20 cellular contexts compared by ENCODE assay signal in genomic region chr11:101008961-101009684, GRCh38.
DNase-seq lines count a peak whose midpoint lies in the region; ATAC-seq, FAIRE-seq and TF ChIP-seq lines count a peak whose summit lies in the region.
"Had no signal": no experiment of that assay in that cellular context is flagged by ENCODE, and none has a peak within 500 bp of the region (broad histone marks: within the 10 kb centered on the region; RNA-seq: fewer than 3 reads in every experiment).

No MANE protein-coding gene starts in this region.

- H3K4me1 Mint-ChIP-seq in memory B cell, result peaks cover 20% of the 10 kb centered on the region
- H3K4me1 Mint-ChIP-seq in activated CD4-positive, alpha-beta memory T cell treated with anti-CD3 and anti-CD28 coated beads, Interleukin-2, amount 10 ng/mL, durations not matched to agents 7 days and 5 days, result no peaks in the 10 kb centered on the region

- POLR2A ChIA-PET in activated CD4-positive, alpha-beta memory T cell treated with anti-CD3 and anti-CD28 coated beads, Interleukin-2, amount 10 ng/mL, durations not matched to agents 7 days and 5 days (lab: Charles Lee), result no interaction called here

- H3K27ac Mint-ChIP-seq in memory B cell, result peak overlapping the region; percentile 94
- no peak overlapping the region for H3K27ac Mint-ChIP-seq in activated CD4-positive, alpha-beta memory T cell treated with anti-CD3 and anti-CD28 coated beads, Interleukin-2, amount 10 ng/mL, durations not matched to agents 7 days and 5 days
- H3K27ac Mint-ChIP-seq: T-helper 1 cell treated with Interleukin-12 subunit alpha and Interleukin-12 subunit beta and Interleukin-4 antibody, amounts not matched to agents 30 μg/mL and 1 μg/mL, for 36 hours had no signal

- TF ChIP-seq POLR2A in GM12891 (IDR thresholded peaks at IDR 0.05; ENCODE audit: low read depth, low read length), result no peak

- ATAC-seq in memory B cell (ENCODE audit: low read depth) (peak; percentile 93), GM18498 (IDR thresholded peaks at IDR 0.05; ENCODE audit: unreplicated experiment) (no peak), GM21619 (IDR thresholded peaks at IDR 0.05; ENCODE audit: unreplicated experiment) (no peak), GM18519 (IDR thresholded peaks at IDR 0.05; ENCODE audit: low FRiP score, unreplicated experiment) (no peak)
- ATAC-seq: A549, SK-N-SH treated with all-trans-retinoic acid at 6 μM for 48 hours had no signal

- CTCF ChIA-PET in activated CD4-positive, alpha-beta memory T cell treated with anti-CD3 and anti-CD28 coated beads, Interleukin-2, amount 10 ng/mL, durations not matched to agents 7 days and 5 days (lab: Charles Lee), result no interaction called here

- no peaks in the 10 kb centered on the region for H3K27me3 Mint-ChIP-seq in memory B cell
- H3K27me3 Mint-ChIP-seq in activated CD4-positive, alpha-beta memory T cell treated with anti-CD3 and anti-CD28 coated beads, Interleukin-2, amount 10 ng/mL, durations not matched to agents 7 days and 5 days, result no peaks in the 10 kb centered on the region

- H3K36me3 Mint-ChIP-seq in memory B cell, result peaks cover 1% of the 10 kb centered on the region
- no peaks in the 10 kb centered on the region for H3K36me3 Mint-ChIP-seq in activated CD4-positive, alpha-beta memory T cell treated with anti-CD3 and anti-CD28 coated beads, Interleukin-2, amount 10 ng/mL, durations not matched to agents 7 days and 5 days (ENCODE audit: low read depth)

- peak overlapping the region; percentile 72 for H3K4me3 Mint-ChIP-seq in memory B cell
- H3K4me3 Mint-ChIP-seq in activated CD4-positive, alpha-beta memory T cell treated with anti-CD3 and anti-CD28 coated beads, Interleukin-2, amount 10 ng/mL, durations not matched to agents 7 days and 5 days, result no peak overlapping the region
- H3K4me3 Mint-ChIP-seq: T-helper 1 cell treated with Interleukin-12 subunit alpha and Interleukin-12 subunit beta and Interleukin-4 antibody, amounts not matched to agents 30 μg/mL and 1 μg/mL, for 36 hours had no signal

- DNase-seq in GM12891 (ENCODE audit: insufficient read length, low spot score), result no peak
- DNase-seq in NAMALWA (ENCODE audit: low spot score), result peak; percentile 8
- peak; percentile 11 for DNase-seq in SKM-1 (lab: John Stamatoyannopoulos, UW; ENCODE audit: unreplicated experiment)
- DNase-seq in memory B cell (ENCODE audit: low spot score in 2 of 2), result peak in 1 of 2 donors; percentile 30
- DNase-seq in activated CD4-positive, alpha-beta memory T cell treated with anti-CD3 and anti-CD28 coated beads, Interleukin-2, amount 10 ng/mL, durations not matched to agents 7 days and 5 days, result no peak
- DNase-seq: Karpas-422, MM.1S, NCI-H1417 treated with DMSO at 0.1 percent for 48 hours, NCI-H2029, NCI-H2171, NCI-H446, Right ventricle myocardium superior had no signal

- H3K9me3 Mint-ChIP-seq in memory B cell, result no peaks in the 10 kb centered on the region
- peaks cover 5% of the 10 kb centered on the region for H3K9me3 Mint-ChIP-seq in activated CD4-positive, alpha-beta memory T cell treated with anti-CD3 and anti-CD28 coated beads, Interleukin-2, amount 10 ng/mL, durations not matched to agents 7 days and 5 days

- no peak for FAIRE-seq in GM12891 (lab: Jason Lieb, UNC)
- FAIRE-seq: A549, H1, RCC 7860 had no signal

TF ChIP-seq in GM12891, 5 proteins besides CTCF, POLR2A, EP300 and RAD21:
- TF ChIP-seq SPI1 (IDR thresholded peaks at IDR 0.05; ENCODE audit: low read depth, low read length), result peak; percentile 31; the same call in 1 of the 2 replicates
- no peak for TF ChIP-seq POLR2AphosphoS5 (IDR thresholded peaks at IDR 0.05; ENCODE audit: low read depth, low read length)

Comparison
In these comparisons a context has a peak if more than half of its experiments do, and no peak if none do; other contexts are left out.
1. DNase-seq: peak in NAMALWA (single experiment) and SKM-1 (single experiment); none in GM12891 (single experiment) and activated CD4-positive, alpha-beta memory T cell treated with anti-CD3 and anti-CD28 coated beads, Interleukin-2, amount 10 ng/mL, durations not matched to agents 7 days and 5 days (single experiment).